10 cellular contexts compared by ENCODE assay signal in the genomic region with DNA sequence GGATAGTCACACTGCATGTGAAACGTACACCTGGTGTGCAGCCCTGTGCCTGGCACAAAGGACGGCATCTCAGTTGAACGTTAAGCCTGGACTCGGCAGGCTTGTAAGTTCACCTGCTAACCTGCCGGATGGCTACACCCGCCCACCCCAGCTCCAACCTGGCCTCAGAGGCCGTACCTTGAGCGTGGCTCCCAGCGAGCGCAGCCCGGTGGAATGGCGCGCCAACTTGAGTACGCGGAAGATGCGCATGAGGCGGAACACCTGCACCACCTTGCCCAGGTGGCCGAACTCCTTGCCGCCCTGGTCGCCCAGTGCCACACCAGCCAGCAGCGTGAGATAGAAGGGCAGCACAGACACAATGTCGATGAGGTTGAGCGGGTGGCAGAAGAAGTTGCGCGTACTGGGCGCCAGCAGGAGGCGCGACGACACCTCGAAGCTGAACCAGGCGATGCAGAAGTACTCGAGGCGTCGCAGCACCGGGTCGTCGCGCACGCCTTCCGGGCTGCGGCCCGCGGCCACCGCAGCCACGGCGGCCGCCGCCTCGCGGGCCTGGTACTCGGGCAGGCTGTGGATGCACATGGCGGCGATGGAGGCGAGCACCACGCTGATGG. TPM values are rescaled to one million over a fixed set of nuclear protein-coding genes. Genes with fewer than 3 reads are reported as not detected.
DNase-seq lines count a peak whose midpoint lies in the region; ATAC-seq, FAIRE-seq and TF ChIP-seq lines count a peak whose summit lies in the region.
"Had no signal": no experiment of that assay in that cellular context is flagged by ENCODE, and none has a peak within 500 bp of the region (broad histone marks: within the 10 kb centered on the region; RNA-seq: fewer than 3 reads in every experiment).

No MANE protein-coding gene starts in this region.

- intact Hi-C loops in CD4-positive, alpha-beta memory T cell (cut with micrococcal nuclease), result loop anchor here (2.0 kb wide), 2 partner anchors 131 to 193 kb away; a partner anchor contains a TSS
- intact Hi-C loops in activated B cell treated with CpG ODN at 0.5 μM for 24 hours (cut with micrococcal nuclease) (loop anchor here (1.0 to 5.0 kb wide), 4 partner anchors 194 to 674 kb away; a partner anchor contains a TSS), endothelial cell of umbilical vein (cut with micrococcal nuclease) (loop anchor here (1.0 to 5.0 kb wide), 6 partner anchors 17 to 675 kb away; a partner anchor contains a TSS)

- CTCF ChIA-PET in CD4-positive, alpha-beta memory T cell (lab: Charles Lee; ENCODE audit: partially characterized antibody), result interaction anchor here (1.2 to 5.8 kb wide), 15 partner anchors 13 to 672 kb away, joined by 3 to 69 read pairs (median 16); a partner anchor contains a TSS
- CTCF ChIA-PET in activated B cell treated with CpG ODN at 0.5 μM for 24 hours (lab: Charles Lee) (interaction anchor here (1.1 to 5.1 kb wide), 11 partner anchors 10 to 673 kb away, joined by 3 to 86 read pairs (median 5); no protein-coding TSS in a partner anchor), endothelial cell of umbilical vein (lab: Charles Lee) (interaction anchor here (0.8 to 12.2 kb wide), 19 partner anchors 11 to 674 kb away, joined by 3 to 411 read pairs (median 5); no protein-coding TSS in a partner anchor)

- H2AFZ ChIP-seq in endothelial cell of umbilical vein (ENCODE audit: low read depth, low read length), result peak overlapping the region; percentile 33

- peak overlapping the region; percentile 39 to 86 (median 76) for H3K4me3 Mint-ChIP-seq in CD4-positive, alpha-beta memory T cell
- H3K4me3 Mint-ChIP-seq in activated B cell treated with CpG ODN at 0.5 μM for 24 hours (peak overlapping the region; percentile 60), type B pancreatic cell (no peak overlapping the region)

- H3K9ac ChIP-seq in endothelial cell of umbilical vein (replicated peaks; ENCODE audit: extremely low read depth, insufficient read depth, low read length) (no peak overlapping the region), rectal smooth muscle tissue (ENCODE audit: low read length) (no peak overlapping the region)

- no peak for TF ChIP-seq POLR2A in endothelial cell of umbilical vein (IDR thresholded peaks at IDR 0.05; ENCODE audit: low read depth, low read length)

- peak; percentile 26 to 54 (median 28) for DNase-seq in CD4-positive, alpha-beta memory T cell
- DNase-seq in activated B cell treated with CpG ODN at 0.5 μM for 24 hours (no peak), endothelial cell of umbilical vein (ENCODE audit: low read depth, low spot score) (peak; percentile 60), type B pancreatic cell (ENCODE audit: extremely low spot score, unreplicated experiment) (no peak), SK-N-DZ (ENCODE audit: low spot score) (no peak), middle frontal gyrus (ENCODE audit: extremely low spot score, low spot score) (no peak), NK-92 (lab: John Stamatoyannopoulos, UW; ENCODE audit: unreplicated experiment) (no peak)

- no peaks in the 10 kb centered on the region for H3K9me3 ChIP-seq in CD4-positive, alpha-beta memory T cell (ENCODE audit: control insufficient read depth in 1 of 2, low read length in 2 of 2)
- no peaks in the 10 kb centered on the region for H3K9me3 ChIP-seq in endothelial cell of umbilical vein (replicated peaks; ENCODE audit: control insufficient read depth, insufficient read depth, low read length)
- H3K9me3 ChIP-seq: adrenal gland had no signal

- peak; percentile 55 for FAIRE-seq in endothelial cell of umbilical vein (lab: Jason Lieb, UNC)

- H3K4me1 ChIP-seq in CD4-positive, alpha-beta memory T cell (ENCODE audit: insufficient read depth, low read length), result peaks cover 11% of the 10 kb centered on the region
- H3K4me1 ChIP-seq in endothelial cell of umbilical vein (ENCODE audit: control insufficient read depth, extremely low read depth, insufficient read depth, low read length) (peaks cover 3% of the 10 kb centered on the region), rectal smooth muscle tissue (ENCODE audit: control insufficient read depth, insufficient read depth, low read length) (no peaks in the 10 kb centered on the region)

- H3K27me3 Mint-ChIP-seq in CD4-positive, alpha-beta memory T cell, result peaks cover 34 to 44% of the 10 kb centered on the region in 2 donors
- peaks cover 38% of the 10 kb centered on the region for H3K27me3 Mint-ChIP-seq in activated B cell treated with CpG ODN at 0.5 μM for 24 hours
- H3K27me3 Mint-ChIP-seq in type B pancreatic cell, result peaks cover 55% of the 10 kb centered on the region

- H3K27ac Mint-ChIP-seq in CD4-positive, alpha-beta memory T cell, result peak overlapping the region in 1 of 7 donors; percentile 57
- H3K27ac Mint-ChIP-seq in activated B cell treated with CpG ODN at 0.5 μM for 24 hours (no peak overlapping the region), type B pancreatic cell (no peak overlapping the region)

- H3K27me3 ChIP-seq in CD4-positive, alpha-beta memory T cell (ENCODE audit: insufficient read depth, low read length), result peaks cover 35% of the 10 kb centered on the region
- H3K27me3 ChIP-seq in endothelial cell of umbilical vein (ENCODE audit: control insufficient read depth in 2 of 2, insufficient read depth in 2 of 2, low read length in 2 of 2), result peaks cover 23 to 30% of the 10 kb centered on the region in 2 experiments
- H3K27me3 ChIP-seq in rectal smooth muscle tissue (ENCODE audit: control insufficient read depth, insufficient read depth, low read length), result peaks cover 20% of the 10 kb centered on the region

- H3K27ac ChIP-seq in CD4-positive, alpha-beta memory T cell (ENCODE audit: low read depth, low read length), result no peak overlapping the region
- H3K27ac ChIP-seq in endothelial cell of umbilical vein (ENCODE audit: insufficient read depth, low read depth, low read length) (no peak overlapping the region), rectal smooth muscle tissue (ENCODE audit: low read depth, low read length) (no peak overlapping the region)
- H3K27ac ChIP-seq: adrenal gland had no signal

- TF ChIP-seq CTCF in activated B cell treated with CpG ODN at 0.5 μM for 24 hours (IDR thresholded peaks at IDR 0.05) (no peak), endothelial cell of umbilical vein (IDR thresholded peaks at IDR 0.05; ENCODE audit: extremely low read depth in 1 of 2, insufficient read depth in 1 of 2, low read depth in 1 of 2, low read length in 2 of 2) (peak; percentile 60 to 68), type B pancreatic cell (conservative IDR thresholded peaks at IDR 0.05) (no peak)

- BruUV-seq in endothelial cell of umbilical vein (replicated peaks; lab: Mats Ljungman, UMichigan), result no TSS peak

- ATAC-seq in activated B cell treated with CpG ODN at 0.5 μM for 24 hours (ENCODE audit: low read depth), result peak; percentile 58

- peaks cover 4 to 22% (median 13%) of the 10 kb centered on the region in 4 donors for H3K4me1 Mint-ChIP-seq in CD4-positive, alpha-beta memory T cell
- H3K4me1 Mint-ChIP-seq in activated B cell treated with CpG ODN at 0.5 μM for 24 hours (peaks cover 22% of the 10 kb centered on the region), type B pancreatic cell (ENCODE audit: unreplicated experiment) (no peaks in the 10 kb centered on the region)

- no peaks in the 10 kb centered on the region for H3K36me3 ChIP-seq in CD4-positive, alpha-beta memory T cell (ENCODE audit: insufficient read depth, low read length)
- H3K36me3 ChIP-seq in endothelial cell of umbilical vein (ENCODE audit: control insufficient read depth in 2 of 2, extremely low read depth in 1 of 2, insufficient read depth in 2 of 2, low read length in 2 of 2) (no peaks in the 10 kb centered on the region), rectal smooth muscle tissue (ENCODE audit: control insufficient read depth, insufficient read depth, low read length) (no peaks in the 10 kb centered on the region)
- H3K36me3 ChIP-seq: adrenal gland had no signal

- H3K79me2 ChIP-seq in endothelial cell of umbilical vein (ENCODE audit: control insufficient read depth, insufficient read depth, low read length), result no peaks in the 10 kb centered on the region

- H4K20me1 ChIP-seq in endothelial cell of umbilical vein (replicated peaks; ENCODE audit: control insufficient read depth, extremely low read depth, insufficient read depth, low read length), result no peaks in the 10 kb centered on the region

- peaks cover 0 to 6% (median 0%) of the 10 kb centered on the region in 8 donors for H3K9me3 Mint-ChIP-seq in CD4-positive, alpha-beta memory T cell
- no peaks in the 10 kb centered on the region for H3K9me3 Mint-ChIP-seq in activated B cell treated with CpG ODN at 0.5 μM for 24 hours
- H3K9me3 Mint-ChIP-seq in type B pancreatic cell, result no peaks in the 10 kb centered on the region

- H3K4me3 ChIP-seq in CD4-positive, alpha-beta memory T cell (ENCODE audit: low read length in 2 of 2), result no peak overlapping the region
- H3K4me3 ChIP-seq in endothelial cell of umbilical vein (replicated peaks in 1 of 3; ENCODE audit: insufficient read depth in 1 of 3, low read depth in 1 of 3, low read length in 3 of 3) (peak overlapping the region in 1 of 3 experiments; percentile 24), rectal smooth muscle tissue (ENCODE audit: low read length) (peak overlapping the region; percentile 26)

- peaks cover 0 to 3% of the 10 kb centered on the region in 2 donors for H3K36me3 Mint-ChIP-seq in CD4-positive, alpha-beta memory T cell
- H3K36me3 Mint-ChIP-seq in activated B cell treated with CpG ODN at 0.5 μM for 24 hours (ENCODE audit: low read depth) (no peaks in the 10 kb centered on the region), type B pancreatic cell (no peaks in the 10 kb centered on the region)

- no peaks in the 10 kb centered on the region for H3K9me1 ChIP-seq in endothelial cell of umbilical vein (replicated peaks; ENCODE audit: control insufficient read depth, extremely low read depth, insufficient read depth, low read length)

- dilution Hi-C loops in endothelial cell of umbilical vein (cut with MboI; ENCODE audit: extremely low pct_ligation_motif_present, low sequenced_read_pairs), result no loop called here

- H3K4me2 ChIP-seq in endothelial cell of umbilical vein (ENCODE audit: insufficient read depth, low read length), result peak overlapping the region; percentile 49

- POLR2A ChIA-PET in CD4-positive, alpha-beta memory T cell (lab: Charles Lee; ENCODE audit: partially characterized antibody), result interaction anchor here (1.9 kb wide), 1 partner anchor 86 kb away, joined by 4 read pairs; no protein-coding TSS in a partner anchor
- POLR2A ChIA-PET in activated B cell treated with CpG ODN at 0.5 μM for 24 hours (lab: Charles Lee) (no interaction called here), endothelial cell of umbilical vein (lab: Charles Lee) (no interaction called here)

RNA-seq across cellular contexts. Expression of a gene that starts 3.3 kb away (rescaled TPM):
- under 1 TPM in 1 of 2 experiments, not detected in 1; 0.09 TPM for total RNA-seq in CD4-positive, alpha-beta memory T cell
- polyA plus RNA-seq in CD4-positive, alpha-beta memory T cell, result under 1 TPM in 1 of 2 donors, not detected in 1; 0.16 TPM
- not detected in 2 replicates for total RNA-seq in activated B cell treated with CpG ODN at 0.5 μM for 24 hours
- total RNA-seq in endothelial cell of umbilical vein, result 0.23 and 0.29 TPM in 2 replicates
- 0.14 and 0.29 TPM in 2 replicates for polyA plus RNA-seq in endothelial cell of umbilical vein
- 0.13 and 0.18 TPM in 2 replicates for polyA plus RNA-seq in endothelial cell of umbilical vein (2011; cell fraction: cytosol; rRNA removed)
- 0.06 and 0.08 TPM in 2 replicates for polyA plus RNA-seq in endothelial cell of umbilical vein (2011; cell fraction: nucleus; rRNA removed)
- polyA plus RNA-seq in endothelial cell of umbilical vein (2012), result 0.24 and 0.29 TPM in 2 replicates
- polyA minus RNA-seq in endothelial cell of umbilical vein, result 0.49 and 0.63 TPM in 2 replicates
- not detected for polyA minus RNA-seq in endothelial cell of umbilical vein (2011; cell fraction: cytosol; rRNA and poly(A)+ RNA removed)
- 0.24 TPM in 1 of 2 replicates, not detected in the other for polyA minus RNA-seq in endothelial cell of umbilical vein (2011; cell fraction: nucleus; rRNA and poly(A)+ RNA removed)
- total RNA-seq in type B pancreatic cell (ENCODE audit: low replicate concordance), result 2.2 and 3.5 TPM in 2 replicates
- polyA plus RNA-seq in SK-N-DZ (2014; cell fraction: cytosol; rRNA removed), result 0.05 TPM in 1 of 2 replicates, not detected in the other
- 0.04 TPM in 1 of 2 replicates, not detected in the other for polyA plus RNA-seq in SK-N-DZ (2014; cell fraction: nucleus; rRNA removed)
- total RNA-seq: LHCN-M2 had no signal

RNA-seq across cellular contexts. Expression of a gene that starts 17.4 kb away (rescaled TPM):
- not detected for total RNA-seq in CD4-positive, alpha-beta memory T cell
- polyA plus RNA-seq in CD4-positive, alpha-beta memory T cell, result not detected
- total RNA-seq in activated B cell treated with CpG ODN at 0.5 μM for 24 hours (not detected in 2 replicates), endothelial cell of umbilical vein (not detected in 2 replicates), type B pancreatic cell (ENCODE audit: low replicate concordance) (0.41 and 0.74 TPM in 2 replicates)
- not detected in 2 replicates for polyA plus RNA-seq in endothelial cell of umbilical vein
- polyA plus RNA-seq in endothelial cell of umbilical vein (2011; cell fraction: cytosol; rRNA removed), result not detected in 2 replicates
- not detected in 2 replicates for polyA plus RNA-seq in endothelial cell of umbilical vein (2011; cell fraction: nucleus; rRNA removed)
- polyA plus RNA-seq in endothelial cell of umbilical vein (2012), result not detected in 2 replicates
- not detected in 2 replicates for polyA minus RNA-seq in endothelial cell of umbilical vein
- not detected for polyA minus RNA-seq in endothelial cell of umbilical vein (2011; cell fraction: cytosol; rRNA and poly(A)+ RNA removed)
- polyA minus RNA-seq in endothelial cell of umbilical vein (2011; cell fraction: nucleus; rRNA and poly(A)+ RNA removed), result not detected in 2 replicates
- not detected in 2 replicates for polyA plus RNA-seq in SK-N-DZ (2014; cell fraction: cytosol; rRNA removed)
- polyA plus RNA-seq in SK-N-DZ (2014; cell fraction: nucleus; rRNA removed), result not detected in 2 replicates
- total RNA-seq: adrenal gland, LHCN-M2 had no signal
- polyA plus RNA-seq: adrenal gland had no signal

RNA-seq across cellular contexts. Expression of a gene that starts 26.7 kb away (rescaled TPM):
- total RNA-seq in CD4-positive, alpha-beta memory T cell, result not detected
- polyA plus RNA-seq in CD4-positive, alpha-beta memory T cell, result not detected
- not detected in 2 replicates for total RNA-seq in activated B cell treated with CpG ODN at 0.5 μM for 24 hours
- total RNA-seq in endothelial cell of umbilical vein, result not detected in 2 replicates
- not detected in 2 replicates for polyA plus RNA-seq in endothelial cell of umbilical vein
- not detected in 2 replicates for polyA plus RNA-seq in endothelial cell of umbilical vein (2011; cell fraction: cytosol; rRNA removed)
- polyA plus RNA-seq in endothelial cell of umbilical vein (2011; cell fraction: nucleus; rRNA removed), result not detected in 2 replicates
- polyA plus RNA-seq in endothelial cell of umbilical vein (2012), result not detected in 2 replicates
- polyA minus RNA-seq in endothelial cell of umbilical vein, result not detected in 2 replicates
- polyA minus RNA-seq in endothelial cell of umbilical vein (2011; cell fraction: cytosol; rRNA and poly(A)+ RNA removed), result not detected
- not detected in 2 replicates for polyA minus RNA-seq in endothelial cell of umbilical vein (2011; cell fraction: nucleus; rRNA and poly(A)+ RNA removed)
- total RNA-seq in type B pancreatic cell (ENCODE audit: low replicate concordance), result not detected in 2 replicates
- polyA plus RNA-seq in SK-N-DZ (2014; cell fraction: cytosol; rRNA removed), result not detected in 2 replicates
- not detected in 2 replicates for polyA plus RNA-seq in SK-N-DZ (2014; cell fraction: nucleus; rRNA removed)
- total RNA-seq: adrenal gland, LHCN-M2 had no signal
- polyA plus RNA-seq: adrenal gland had no signal

Comparison
In these comparisons a context has a peak if more than half of its experiments do, and no peak if none do; other contexts are left out.
1. DNase-seq: peak in CD4-positive, alpha-beta memory T cell (5 of 5) and endothelial cell of umbilical vein (single experiment); none in activated B cell treated with CpG ODN at 0.5 μM for 24 hours (single experiment), type B pancreatic cell (single experiment), SK-N-DZ (single experiment), middle frontal gyrus (single experiment) and NK-92 (single experiment).
2. CTCF ChIP-seq: peak in endothelial cell of umbilical vein (2 of 2); none in activated B cell treated with CpG ODN at 0.5 μM for 24 hours (single experiment) and type B pancreatic cell (single experiment).